Comparison of ENCODE assay signal across 28 cellular contexts in genomic region chr3:82020282-82020681, GRCh38.
DNase-seq lines count a peak whose midpoint lies in the region; ATAC-seq, FAIRE-seq and TF ChIP-seq lines count a peak whose summit lies in the region.
"Had no signal": no experiment of that assay in that cellular context is flagged by ENCODE, and none has a peak within 500 bp of the region (broad histone marks: within the 10 kb centered on the region; RNA-seq: fewer than 3 reads in every experiment).

No MANE protein-coding gene starts in this region.

- H3K9me3 Mint-ChIP-seq in endodermal cell, result peaks cover 6% of the 10 kb centered on the region
- H3K9me3 Mint-ChIP-seq: CD8-positive, alpha-beta T cell had no signal

- 93% methylated on average over 3 of the region's 3 CpGs; no CpG with 5 or more reads in 1 of the 2 experiments for WGBS in endodermal cell (ENCODE audit: insufficient coverage in 1 of 2, insufficient read length in 1 of 2), 2 experiments

- H3K4me3 Mint-ChIP-seq in endodermal cell, result no peak overlapping the region
- H3K4me3 Mint-ChIP-seq: B cell; CD4-positive, alpha-beta T cell; CD8-positive, alpha-beta T cell had no signal

- POLR2A ChIA-PET in PC-3 (lab: Charles Lee; ENCODE audit: unreplicated experiment), result no interaction called here

- CTCF ChIA-PET in PC-3 (lab: Charles Lee), result no interaction called here

- no peaks in the 10 kb centered on the region for H3K9me2 ChIP-seq in PC-3 (replicated peaks; ENCODE audit: low read length)

- H3K27me3 ChIP-seq in PC-3 (ENCODE audit: low read length) (no peaks in the 10 kb centered on the region), neuron (ENCODE audit: insufficient read depth, low read length) (no peaks in the 10 kb centered on the region), endodermal cell (ENCODE audit: control insufficient read depth, insufficient read depth, low read length, poor library complexity, severe bottlenecking) (no peaks in the 10 kb centered on the region), vagina (no peaks in the 10 kb centered on the region)
- H3K27me3 ChIP-seq: BLaER1 treated with 17β-estradiol and CSF1 and Interleukin-3, amounts not matched to agents 10 nM and 100 nM had no signal

- DNase-seq in D721Med (ENCODE audit: insufficient read length, low spot score), result no peak
- peak; percentile 68 for DNase-seq in PC-3
- DNase-seq in epithelial cell of esophagus (ENCODE audit: low read depth), result peak; percentile 35
- no peak for DNase-seq in endodermal cell
- DNase-seq in HUDEP-2 (lab: John Stamatoyannopoulos, UW; ENCODE audit: unreplicated experiment in 76 of 76), result no peak
- no peak for DNase-seq in vagina (ENCODE audit: extremely low spot score in 2 of 2)
- DNase-seq: AML-193; Caco-2; Calu3; CD4-positive, alpha-beta T cell; CD8-positive, alpha-beta T cell; DMS 273 treated with DMSO at 0.1 percent for 48 hours; DMS153; DMS53; DMS79; DND-41; EL; GF-D8 had no signal

- peaks cover 31% of the 10 kb centered on the region for H3K4me1 ChIP-seq in PC-3 (ENCODE audit: insufficient read depth, low read length)
- H3K4me1 ChIP-seq in neuron (ENCODE audit: insufficient read depth, low read length), result no peaks in the 10 kb centered on the region
- H3K4me1 ChIP-seq in endodermal cell (ENCODE audit: control insufficient read depth, insufficient read depth, low read length), result no peaks in the 10 kb centered on the region
- H3K4me1 ChIP-seq in vagina, result no peaks in the 10 kb centered on the region
- H3K4me1 ChIP-seq: A549, Caco-2 had no signal

- peak; percentile 91 for ATAC-seq in PC-3
- ATAC-seq in HG03565 (IDR thresholded peaks at IDR 0.05; ENCODE audit: unreplicated experiment), result no peak
- ATAC-seq: A549; CD8-positive, alpha-beta T cell had no signal

- intact Hi-C loops in PC-3 (cut with micrococcal nuclease), result no loop called here
- intact Hi-C loops in vagina (cut with DNase I), result no loop called here

- no peaks in the 10 kb centered on the region for H3K79me2 ChIP-seq in PC-3 (ENCODE audit: low read length)

- no TSS peak for BruUV-seq in PC-3 (replicated peaks; lab: Mats Ljungman, UMichigan)

- no peaks in the 10 kb centered on the region for H4K20me1 ChIP-seq in PC-3 (ENCODE audit: low read length)
- H4K20me1 ChIP-seq: BLaER1 treated with 17β-estradiol and CSF1 and Interleukin-3, amounts not matched to agents 10 nM and 100 nM had no signal

- H3K36me3 Mint-ChIP-seq in endodermal cell (ENCODE audit: low read depth), result no peaks in the 10 kb centered on the region
- H3K36me3 Mint-ChIP-seq: CD8-positive, alpha-beta T cell had no signal

- no peak overlapping the region for H3K4me3 ChIP-seq in PC-3 (ENCODE audit: low read length)
- H3K4me3 ChIP-seq in epithelial cell of esophagus (ENCODE audit: low read length), result no peak overlapping the region
- no peak overlapping the region for H3K4me3 ChIP-seq in neuron (ENCODE audit: low read length)
- no peak overlapping the region for H3K4me3 ChIP-seq in endodermal cell (ENCODE audit: low read length)
- no peak overlapping the region for H3K4me3 ChIP-seq in vagina
- H3K4me3 ChIP-seq: A549; BLaER1 treated with 17β-estradiol and CSF1 and Interleukin-3, amounts not matched to agents 10 nM and 100 nM had no signal

- peak; percentile 38 for FAIRE-seq in D721Med (lab: Jason Lieb, UNC)
- FAIRE-seq: A549, G401.6, GM12891, GM19239 had no signal

- no peak overlapping the region for H3K27ac Mint-ChIP-seq in endodermal cell
- H3K27ac Mint-ChIP-seq: B cell; CD4-positive, alpha-beta T cell; CD8-positive, alpha-beta T cell had no signal

- no peaks in the 10 kb centered on the region for H3F3A ChIP-seq in PC-3 (ENCODE audit: low read length, unreplicated experiment)

- H3K9ac ChIP-seq in PC-3 (ENCODE audit: low read length), result no peak overlapping the region
- no peak overlapping the region for H3K9ac ChIP-seq in endodermal cell (ENCODE audit: extremely low read depth, low read length, poor library complexity, severe bottlenecking)
- H3K9ac ChIP-seq: BLaER1 treated with 17β-estradiol and CSF1 and Interleukin-3, amounts not matched to agents 10 nM and 100 nM had no signal

- TF ChIP-seq POLR2A in vagina (IDR thresholded peaks at IDR 0.05), result no peak

- H3K27ac ChIP-seq in PC-3 (ENCODE audit: low read length) (peak overlapping the region; percentile 12; the same call in 1 of the 2 replicates), endodermal cell (ENCODE audit: low read depth, low read length) (no peak overlapping the region), vagina (no peak overlapping the region)
- H3K27ac ChIP-seq: 22Rv1; A549; BLaER1 treated with 17β-estradiol and CSF1 and Interleukin-3, amounts not matched to agents 10 nM and 100 nM; C4-2B had no signal

- no peaks in the 10 kb centered on the region for H3K27me3 Mint-ChIP-seq in endodermal cell (ENCODE audit: insufficient read depth)
- H3K27me3 Mint-ChIP-seq: B cell; CD4-positive, alpha-beta T cell had no signal

- peak overlapping the region; percentile 32; the same call in 1 of the 2 replicates for H3K4me2 ChIP-seq in PC-3 (ENCODE audit: low read length)
- H3K4me2 ChIP-seq: A549; BLaER1 treated with 17β-estradiol and CSF1 and Interleukin-3, amounts not matched to agents 10 nM and 100 nM had no signal

- H3K4me1 Mint-ChIP-seq in endodermal cell, result peaks cover 3% of the 10 kb centered on the region

- no peak for TF ChIP-seq CTCF in D721Med (IDR thresholded peaks at IDR 0.05; ENCODE audit: insufficient read depth, missing control alignments)
- TF ChIP-seq CTCF in PC-3 (conservative IDR thresholded peaks at IDR 0.05; ENCODE audit: low read depth, low read length), result no peak
- TF ChIP-seq CTCF in epithelial cell of esophagus (IDR thresholded peaks at IDR 0.05; ENCODE audit: insufficient read depth, low read depth, low read length, missing control alignments), result no peak
- TF ChIP-seq CTCF in endodermal cell (conservative IDR thresholded peaks at IDR 0.05), result no peak
- TF ChIP-seq CTCF in vagina (IDR thresholded peaks at IDR 0.05), result no peak

- H3K36me3 ChIP-seq in PC-3 (ENCODE audit: low read depth, low read length) (no peaks in the 10 kb centered on the region), neuron (ENCODE audit: insufficient read depth, low read length) (no peaks in the 10 kb centered on the region), endodermal cell (ENCODE audit: control insufficient read depth, insufficient read depth, low read length) (no peaks in the 10 kb centered on the region), vagina (no peaks in the 10 kb centered on the region)
- H3K36me3 ChIP-seq: BLaER1 treated with 17β-estradiol and CSF1 and Interleukin-3, amounts not matched to agents 10 nM and 100 nM had no signal

- H3K9me3 ChIP-seq in PC-3 (ENCODE audit: low read length) (no peaks in the 10 kb centered on the region), neuron (ENCODE audit: low read length) (no peaks in the 10 kb centered on the region), endodermal cell (ENCODE audit: control insufficient read depth, low read length) (peaks cover 2% of the 10 kb centered on the region), vagina (no peaks in the 10 kb centered on the region)
- H3K9me3 ChIP-seq: A549; BLaER1 treated with 17β-estradiol and CSF1 and Interleukin-3, amounts not matched to agents 10 nM and 100 nM; Caco-2 had no signal

- no peak overlapping the region for H2AFZ ChIP-seq in PC-3 (ENCODE audit: low read length)
- H2AFZ ChIP-seq in neuron (ENCODE audit: low read depth, low read length), result peak overlapping the region; percentile 36

Comparison
In these comparisons a context has a peak if more than half of its experiments do, and no peak if none do; other contexts are left out.
1. DNase-seq: peak in PC-3 (single experiment) and epithelial cell of esophagus (single experiment); none in D721Med (single experiment), endodermal cell (single experiment), HUDEP-2 (0 of 76) and vagina (0 of 2).